Comparison of ENCODE assay signal across 8 cellular contexts in genomic region chr22:29836791-29837370, GRCh38. TPM values are rescaled to one million over a fixed set of nuclear protein-coding genes. Genes with fewer than 3 reads are reported as not detected.
DNase-seq lines count a peak whose midpoint lies in the region; ATAC-seq and TF ChIP-seq lines count a peak whose summit lies in the region.
"Not testable (repeated sequence)": the region's sequence is repeated elsewhere in the genome, so short reads cannot be mapped to it uniquely, and the experiment has no call there.

No MANE protein-coding gene starts in this region.

- not testable (repeated sequence) for H3K9me3 ChIP-seq in PC-3 (ENCODE audit: low read length); spleen

- H3K4me1 ChIP-seq in GM23338 (ENCODE audit: insufficient read depth): not testable (repeated sequence)
- H3K4me1 ChIP-seq in PC-3 (ENCODE audit: insufficient read depth, low read length) (peaks cover 28% of the 10 kb centered on the region), spleen (peaks cover 12 to 73% (median 40%) of the 10 kb centered on the region in 6 donors)

- H2AFZ ChIP-seq in GM23338; PC-3 (ENCODE audit: low read length): not testable (repeated sequence)

- intact Hi-C loops in PC-3 (cut with micrococcal nuclease): loop anchor here (10.0 kb wide), 1 partner anchor 62 kb away; no protein-coding TSS in a partner anchor
- intact Hi-C loops in MCF 10A (cut with micrococcal nuclease); spleen (cut with DNase I; ENCODE audit: low total_unique reads): not testable (repeated sequence)

- H3K4me1 Mint-ChIP-seq in GM23338: not testable (repeated sequence)
- H3K4me1 Mint-ChIP-seq in activated CD8-positive, alpha-beta T cell treated with anti-CD3 and anti-CD28 coated beads, Interleukin-2, amount 10 ng/mL, durations not matched to agents 7 days and 5 days (ENCODE audit: low read depth): peaks cover 40% of the 10 kb centered on the region
- H3K4me1 Mint-ChIP-seq in MCF 10A (ENCODE audit: insufficient read depth, unreplicated experiment): peaks cover 16% of the 10 kb centered on the region
- peaks cover 20 to 53% (median 44%) of the 10 kb centered on the region in 4 donors for H3K4me1 Mint-ChIP-seq in naive thymus-derived CD8-positive, alpha-beta T cell

- peaks cover 14% of the 10 kb centered on the region for H3K79me2 ChIP-seq in GM23338 (replicated peaks; ENCODE audit: insufficient read depth)
- peaks cover 33% of the 10 kb centered on the region for H3K79me2 ChIP-seq in PC-3 (ENCODE audit: low read length)

- H3K27me3 ChIP-seq in GM23338 (ENCODE audit: insufficient read depth); PC-3 (ENCODE audit: low read length); spleen (replicated peaks in 1 of 7): not testable (repeated sequence)

- not testable (repeated sequence) for H3K9me3 Mint-ChIP-seq in GM23338; activated CD8-positive, alpha-beta T cell treated with anti-CD3 and anti-CD28 coated beads, Interleukin-2, amount 10 ng/mL, durations not matched to agents 7 days and 5 days (ENCODE audit: insufficient read depth); MCF 10A (ENCODE audit: unreplicated experiment); naive thymus-derived CD8-positive, alpha-beta T cell

- H3K4me3 Mint-ChIP-seq in GM23338 (peak overlapping the region; percentile 92), MCF 10A (ENCODE audit: unreplicated experiment) (peak overlapping the region; percentile 93)
- peak overlapping the region; percentile 98 for H3K4me3 Mint-ChIP-seq in activated CD8-positive, alpha-beta T cell treated with anti-CD3 and anti-CD28 coated beads, Interleukin-2, amount 10 ng/mL, durations not matched to agents 7 days and 5 days
- H3K4me3 Mint-ChIP-seq in naive thymus-derived CD8-positive, alpha-beta T cell: peak overlapping the region; percentile 88 to 97 (median 93)

- H3K9me2 ChIP-seq in GM23338 (ENCODE audit: insufficient read depth); PC-3 (replicated peaks; ENCODE audit: low read length): not testable (repeated sequence)

- H3K27me3 Mint-ChIP-seq in GM23338 (ENCODE audit: insufficient read depth, low read depth, poor library complexity); activated CD8-positive, alpha-beta T cell treated with anti-CD3 and anti-CD28 coated beads, Interleukin-2, amount 10 ng/mL, durations not matched to agents 7 days and 5 days (ENCODE audit: low read depth); MCF 10A (ENCODE audit: insufficient read depth, unreplicated experiment); naive thymus-derived CD8-positive, alpha-beta T cell: not testable (repeated sequence)

- not testable (repeated sequence) for H3K9ac ChIP-seq in PC-3 (ENCODE audit: low read length)

- CTCF ChIA-PET in AG04449 (lab: Yijun Ruan, JAX) (interaction anchor here (1.4 to 2.2 kb wide), 2 partner anchors 11 to 168 kb away, joined by 3 to 13 read pairs; no protein-coding TSS in a partner anchor), PC-3 (lab: Charles Lee) (interaction anchor here (0.7 kb wide), 1 partner anchor 139 kb away, joined by 3 read pairs; no protein-coding TSS in a partner anchor), MCF 10A (lab: Yijun Ruan, JAX) (interaction anchor here (0.6 to 1.6 kb wide), 3 partner anchors 34 to 159 kb away, joined by 3 to 6 read pairs (median 4); no protein-coding TSS in a partner anchor)
- CTCF ChIA-PET in activated CD8-positive, alpha-beta T cell treated with anti-CD3 and anti-CD28 coated beads, Interleukin-2, amount 10 ng/mL, durations not matched to agents 7 days and 5 days (lab: Charles Lee): interaction anchor here (1.3 to 2.7 kb wide), 4 partner anchors 44 to 366 kb away, joined by 4 to 9 read pairs (median 5); no protein-coding TSS in a partner anchor

- BruUV-seq in PC-3 (replicated peaks; lab: Mats Ljungman, UMichigan); MCF 10A (replicated peaks; lab: Mats Ljungman, UMichigan): not testable (repeated sequence)

- DNase-seq in AG04449 (ENCODE audit: low read depth, low spot score); GM23338 (ENCODE audit: low spot score); PC-3; activated CD8-positive, alpha-beta T cell treated with anti-CD3 and anti-CD28 coated beads, Interleukin-2, amount 10 ng/mL, durations not matched to agents 7 days and 5 days; MCF 10A (ENCODE audit: unreplicated experiment); fibroblast of mammary gland (ENCODE audit: low read depth); naive thymus-derived CD8-positive, alpha-beta T cell; spleen: not testable (repeated sequence)

- TF ChIP-seq CTCF in AG04449 (IDR thresholded peaks at IDR 0.05; ENCODE audit: insufficient read depth, low read length, missing control alignments); GM23338 (conservative IDR thresholded peaks at IDR 0.05; ENCODE audit: low read depth in 2 of 2); PC-3 (conservative IDR thresholded peaks at IDR 0.05; ENCODE audit: low read depth, low read length); MCF 10A (IDR thresholded peaks at IDR 0.05; ENCODE audit: unreplicated experiment); fibroblast of mammary gland (conservative IDR thresholded peaks at IDR 0.05; ENCODE audit: control insufficient read depth, insufficient read depth, low read depth, low read length); spleen (IDR thresholded peaks at IDR 0.05 in 8 of 11, conservative IDR thresholded peaks at IDR 0.05 in 3 of 11): not testable (repeated sequence)

- not testable (repeated sequence) for H3K27ac ChIP-seq in GM23338 (ENCODE audit: low read depth); PC-3 (ENCODE audit: low read length)
- H3K27ac ChIP-seq in spleen: peak overlapping the region in 1 of 8 donors; percentile 91

- not testable (repeated sequence) for H3K27ac Mint-ChIP-seq in GM23338; activated CD8-positive, alpha-beta T cell treated with anti-CD3 and anti-CD28 coated beads, Interleukin-2, amount 10 ng/mL, durations not matched to agents 7 days and 5 days
- peak overlapping the region; percentile 91 for H3K27ac Mint-ChIP-seq in MCF 10A (ENCODE audit: low read depth, unreplicated experiment)
- peak overlapping the region in 6 of 10 donors; percentile 13 to 96 (median 74) for H3K27ac Mint-ChIP-seq in naive thymus-derived CD8-positive, alpha-beta T cell

- POLR2A ChIA-PET in AG04449 (lab: Yijun Ruan, JAX); PC-3 (lab: Charles Lee; ENCODE audit: unreplicated experiment): not testable (repeated sequence)
- POLR2A ChIA-PET in activated CD8-positive, alpha-beta T cell treated with anti-CD3 and anti-CD28 coated beads, Interleukin-2, amount 10 ng/mL, durations not matched to agents 7 days and 5 days (lab: Charles Lee): interaction anchor here (0.9 to 1.4 kb wide), 5 partner anchors 9 to 70 kb away, joined by 3 to 7 read pairs (median 4); partner anchors contain the start of genes UQCR10 and ZMAT5
- POLR2A ChIA-PET in MCF 10A (lab: Yijun Ruan, JAX): interaction anchor here (0.7 to 3.3 kb wide), 20 partner anchors 9 to 233 kb away, joined by 3 to 22 read pairs (median 5); partner anchors contain the start of genes MTMR3 and ZMAT5
- POLR2A ChIA-PET in naive thymus-derived CD8-positive, alpha-beta T cell (lab: Charles Lee): interaction anchor here (0.7 kb wide), 1 partner anchor 1793 kb away, joined by 4 read pairs; no protein-coding TSS in a partner anchor

- H3K36me3 Mint-ChIP-seq in GM23338 (ENCODE audit: low read depth): not testable (repeated sequence)
- peaks cover 30% of the 10 kb centered on the region for H3K36me3 Mint-ChIP-seq in activated CD8-positive, alpha-beta T cell treated with anti-CD3 and anti-CD28 coated beads, Interleukin-2, amount 10 ng/mL, durations not matched to agents 7 days and 5 days (ENCODE audit: low read depth)
- peaks cover 17% of the 10 kb centered on the region for H3K36me3 Mint-ChIP-seq in MCF 10A (ENCODE audit: insufficient read depth, unreplicated experiment)
- peaks cover 0 to 27% (median 7%) of the 10 kb centered on the region in 3 donors for H3K36me3 Mint-ChIP-seq in naive thymus-derived CD8-positive, alpha-beta T cell

- H3K36me3 ChIP-seq in GM23338 (ENCODE audit: insufficient read depth); PC-3 (ENCODE audit: low read depth, low read length): not testable (repeated sequence)
- peaks cover 0 to 36% (median 16%) of the 10 kb centered on the region in 6 donors for H3K36me3 ChIP-seq in spleen

- not testable (repeated sequence) for H4K20me1 ChIP-seq in GM23338 (replicated peaks; ENCODE audit: insufficient read depth); PC-3 (ENCODE audit: low read length)

- H3F3A ChIP-seq in GM23338 (replicated peaks; ENCODE audit: low read depth); PC-3 (ENCODE audit: low read length, unreplicated experiment): not testable (repeated sequence)

- H3K4me3 ChIP-seq in AG04449 (ENCODE audit: low read depth, low read length): peak overlapping the region; percentile 97
- peak overlapping the region; percentile 93; the same call in 1 of the 2 replicates for H3K4me3 ChIP-seq in GM23338
- peak overlapping the region; percentile 99 for H3K4me3 ChIP-seq in PC-3 (ENCODE audit: low read length)
- peak overlapping the region; percentile 96 for H3K4me3 ChIP-seq in fibroblast of mammary gland (ENCODE audit: control insufficient read depth, low read depth, low read length)
- peak overlapping the region in 7 of 8 donors; percentile 81 to 95 (median 89) for H3K4me3 ChIP-seq in spleen

- 91 to 97% (median 94%) methylated on average over 18 of the region's 18 CpGs for WGBS in spleen, 5 donors

- not testable (repeated sequence) for ATAC-seq in GM23338; PC-3; activated CD8-positive, alpha-beta T cell treated with anti-CD3 and anti-CD28 coated beads, Interleukin-2, amount 10 ng/mL, durations not matched to agents 7 days and 5 days; naive thymus-derived CD8-positive, alpha-beta T cell

- not testable (repeated sequence) for TF ChIP-seq POLR2A in spleen (IDR thresholded peaks at IDR 0.05)

- not testable (repeated sequence) for H3K4me2 ChIP-seq in GM23338
- peak overlapping the region; percentile 99 for H3K4me2 ChIP-seq in PC-3 (ENCODE audit: low read length)

RNA-seq across cellular contexts. Expression of gene ASCC2, which starts 1.2 kb away (rescaled TPM):
- 30.5 and 32.4 TPM in 2 replicates for total RNA-seq in GM23338 (2014; rRNA removed; shearing (Covaris generic))
- polyA plus RNA-seq in GM23338 (2016; fragmentation: Nextera tagmentation; extraction: Ambion mirVana) (31.3 and 34.6 TPM in 2 replicates), spleen (10 to 100 TPM; 34.1 to 47.3 (median 43.0) TPM)
- total RNA-seq in PC-3 (2014; rRNA removed) (37.0 and 49.6 TPM in 2 replicates), MCF 10A (2022) (63.2 and 70.7 TPM in 2 replicates), spleen (10 to 100 TPM; 53.6 to 89.0 (median 68.6) TPM)
- total RNA-seq in activated CD8-positive, alpha-beta T cell treated with anti-CD3 and anti-CD28 coated beads, Interleukin-2, amount 10 ng/mL, durations not matched to agents 7 days and 5 days: 10 to 100 TPM; 86.5 to 91.4 TPM
- 10 to 100 TPM; 86.5 to 87.7 TPM for total RNA-seq in naive thymus-derived CD8-positive, alpha-beta T cell
- polyA plus RNA-seq in naive thymus-derived CD8-positive, alpha-beta T cell: 10 to 100 TPM; 41.2 to 72.7 (median 55.0) TPM

RNA-seq across cellular contexts. Expression of gene MTMR3, which starts 46.1 kb away (rescaled TPM):
- total RNA-seq in GM23338 (2014; rRNA removed; shearing (Covaris generic)): 25.8 and 27.4 TPM in 2 replicates
- polyA plus RNA-seq in GM23338 (2016; fragmentation: Nextera tagmentation; extraction: Ambion mirVana) (4.4 and 5.2 TPM in 2 replicates), spleen (10 to 100 TPM in 1 of 3 donors, 1 to 10 TPM in 2; 5.3 to 13.0 (median 6.7) TPM)
- total RNA-seq in PC-3 (2014; rRNA removed) (12.1 and 17.3 TPM in 2 replicates), MCF 10A (2022) (34.4 and 36.4 TPM in 2 replicates), spleen (100 to 1,000 TPM in 3 of 7 donors, 10 to 100 TPM in 4; 65.7 to 137 (median 87.9) TPM)
- 10 to 100 TPM; 21.1 to 26.0 TPM for total RNA-seq in activated CD8-positive, alpha-beta T cell treated with anti-CD3 and anti-CD28 coated beads, Interleukin-2, amount 10 ng/mL, durations not matched to agents 7 days and 5 days
- 10 to 100 TPM; 61.4 to 68.7 TPM for total RNA-seq in naive thymus-derived CD8-positive, alpha-beta T cell
- 10 to 100 TPM; 13.4 to 20.9 (median 14.9) TPM for polyA plus RNA-seq in naive thymus-derived CD8-positive, alpha-beta T cell
